Comparison of ENCODE assay signal across 30 cellular contexts in genomic region chr5:147754372-147755122, GRCh38. TPM values are rescaled to one million over a fixed set of nuclear protein-coding genes. Genes with fewer than 3 reads are reported as not detected.
"Had no signal": no experiment of that assay in that cellular context is flagged by ENCODE, and none has a peak within 500 bp of the region (broad histone marks: within the 10 kb centered on the region; RNA-seq: fewer than 3 reads in every experiment).

No MANE protein-coding gene starts in this region.

- H3K4me3 Mint-ChIP-seq: activated CD4-positive, alpha-beta memory T cell treated with anti-CD3 and anti-CD28 coated beads, Interleukin-2, amount 10 ng/mL, durations not matched to agents 7 days and 5 days; activated CD8-positive, alpha-beta memory T cell treated with anti-CD3 and anti-CD28 coated beads, Interleukin-2, amount 10 ng/mL, durations not matched to agents 7 days and 5 days; activated naive CD4-positive, alpha-beta T cell treated with anti-CD3 and anti-CD28 coated beads for 36 hours; central memory CD8-positive, alpha-beta T cell; T-helper 1 cell treated with Interleukin-12 subunit alpha and Interleukin-12 subunit beta and Interleukin-4 antibody, amounts not matched to agents 30 μg/mL and 1 μg/mL, for 36 hours; T-helper 2 cell treated with Interferon-gamma antibody and Interleukin-4, amounts not matched to agents 5 μg/mL and 100 μg/mL, for 36 hours; WTC11 had no signal

- ATAC-seq: activated CD4-positive, CD25-positive, alpha-beta regulatory T cell treated with anti-CD3 and anti-CD28 coated beads, Interleukin-2, amount 50 U/mL, for 24 hours; activated CD8-positive, alpha-beta memory T cell treated with anti-CD3 and anti-CD28 coated beads, Interleukin-2, amount 10 ng/mL, durations not matched to agents 7 days and 5 days; Panc1; WTC11 had no signal

- H3K9me3 Mint-ChIP-seq: activated CD4-positive, alpha-beta memory T cell treated with anti-CD3 and anti-CD28 coated beads, Interleukin-2, amount 10 ng/mL, durations not matched to agents 7 days and 5 days; activated naive CD4-positive, alpha-beta T cell treated with anti-CD3 and anti-CD28 coated beads for 36 hours; central memory CD8-positive, alpha-beta T cell; T-helper 1 cell treated with Interleukin-12 subunit alpha and Interleukin-12 subunit beta and Interleukin-4 antibody, amounts not matched to agents 30 μg/mL and 1 μg/mL, for 36 hours; T-helper 2 cell treated with Interferon-gamma antibody and Interleukin-4, amounts not matched to agents 5 μg/mL and 100 μg/mL, for 36 hours had no signal

- H3K36me3 Mint-ChIP-seq: activated naive CD4-positive, alpha-beta T cell treated with anti-CD3 and anti-CD28 coated beads, Interleukin-2, amount 50 U/mL, for 72 hours; WTC11 had no signal

- H3K4me1 Mint-ChIP-seq: activated CD4-positive, alpha-beta memory T cell treated with anti-CD3 and anti-CD28 coated beads, Interleukin-2, amount 10 ng/mL, durations not matched to agents 7 days and 5 days had no signal

- H3K27me3 ChIP-seq: adrenal gland, cardiac muscle cell, SJCRH30 had no signal

- H3K9me3 ChIP-seq: adrenal gland, SJCRH30, SK-N-SH had no signal

- H3K27ac Mint-ChIP-seq: activated CD4-positive, alpha-beta memory T cell treated with anti-CD3 and anti-CD28 coated beads, Interleukin-2, amount 10 ng/mL, durations not matched to agents 7 days and 5 days; activated CD8-positive, alpha-beta memory T cell treated with anti-CD3 and anti-CD28 coated beads, Interleukin-2, amount 10 ng/mL, durations not matched to agents 7 days and 5 days; activated naive CD4-positive, alpha-beta T cell treated with anti-CD3 and anti-CD28 coated beads for 36 hours; activated naive CD4-positive, alpha-beta T cell treated with anti-CD3 and anti-CD28 coated beads, Interleukin-2, amount 50 U/mL, for 72 hours; T-helper 1 cell treated with Interleukin-12 subunit alpha and Interleukin-12 subunit beta and Interleukin-4 antibody, amounts not matched to agents 30 μg/mL and 1 μg/mL, for 36 hours; T-helper 2 cell treated with Interferon-gamma antibody and Interleukin-4, amounts not matched to agents 5 μg/mL and 100 μg/mL, for 36 hours; WTC11 had no signal

- H3K27ac ChIP-seq: adrenal gland, cardiac muscle cell, SJCRH30 had no signal

- H3K36me3 ChIP-seq: adrenal gland, cardiac muscle cell had no signal

- DNase-seq: activated CD4-positive, alpha-beta memory T cell treated with anti-CD3 and anti-CD28 coated beads, Interleukin-2, amount 10 ng/mL, durations not matched to agents 7 days and 5 days; activated CD4-positive, alpha-beta T cell treated with anti-CD3 and anti-CD28 coated beads for 48 hours; activated CD8-positive, alpha-beta memory T cell treated with anti-CD3 and anti-CD28 coated beads for 24 hours; activated CD8-positive, alpha-beta memory T cell treated with anti-CD3 and anti-CD28 coated beads, Interleukin-2, amount 10 ng/mL, durations not matched to agents 7 days and 5 days; activated CD8-positive, alpha-beta memory T cell treated with anti-CD3 and anti-CD28 coated beads, Interleukin-2, amount 50 U/mL, for 48 hours; activated gamma-delta T cell treated with Interleukin-2 at 50 U/mL for 16 hours; activated naive CD4-positive, alpha-beta T cell treated with anti-CD3 and anti-CD28 coated beads for 36 hours; adrenal gland; aorta; Karpas-422; KBM-7; NCI-H1105; NCI-H1417 treated with DMSO at 0.1 percent for 48 hours; NCI-H187 treated with DMSO at 0.1 percent for 48 hours; NCI-H2081; NCI-H226; NCI-H446 treated with DMSO at 0.1 percent for 48 hours; NCI-H524; SHP77; SJCRH30; SK-N-SH had no signal

- H3K4me3 ChIP-seq: adrenal gland, cardiac muscle cell, SJCRH30 had no signal

- H3K27me3 Mint-ChIP-seq: activated CD4-positive, alpha-beta memory T cell treated with anti-CD3 and anti-CD28 coated beads, Interleukin-2, amount 10 ng/mL, durations not matched to agents 7 days and 5 days; activated CD8-positive, alpha-beta memory T cell treated with anti-CD3 and anti-CD28 coated beads, Interleukin-2, amount 10 ng/mL, durations not matched to agents 7 days and 5 days; central memory CD8-positive, alpha-beta T cell had no signal

- H3K4me1 ChIP-seq: adrenal gland had no signal

RNA-seq across cellular contexts. Expression of gene JAKMIP2, which starts 28.0 kb away (rescaled TPM):
- total RNA-seq: MCF 10A had no signal
